In the genomic region with DNA sequence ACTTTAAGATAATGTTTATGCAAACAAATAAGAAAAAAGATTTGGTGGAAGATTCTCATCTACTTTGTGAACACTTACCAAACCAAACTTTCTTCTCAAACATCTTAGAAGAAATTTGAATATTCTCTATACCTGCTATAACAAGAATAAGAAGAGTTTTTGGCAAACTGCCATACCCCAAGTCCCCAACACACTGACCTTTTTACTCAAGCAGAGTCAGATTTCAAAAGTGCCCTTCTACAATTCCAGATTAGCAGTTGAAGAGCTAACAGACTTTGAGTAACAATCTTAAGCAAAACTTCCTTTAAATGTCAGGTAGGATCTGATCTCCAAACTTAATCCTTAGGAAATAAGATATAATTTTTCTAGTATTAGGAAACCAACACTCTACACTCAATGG, we compare ENCODE assay signal across 1 cellular context.
A peak's percentile ranks its signal among the peaks of the same experiment; 100 is the strongest.
TF ChIP-seq lines count a peak whose summit lies in the region.

No MANE protein-coding gene starts in this region.

TF ChIP-seq in K562, 482 proteins besides CTCF, POLR2A, EP300 and RAD21 (continued from another document):
- TF ChIP-seq, protein P1, sequence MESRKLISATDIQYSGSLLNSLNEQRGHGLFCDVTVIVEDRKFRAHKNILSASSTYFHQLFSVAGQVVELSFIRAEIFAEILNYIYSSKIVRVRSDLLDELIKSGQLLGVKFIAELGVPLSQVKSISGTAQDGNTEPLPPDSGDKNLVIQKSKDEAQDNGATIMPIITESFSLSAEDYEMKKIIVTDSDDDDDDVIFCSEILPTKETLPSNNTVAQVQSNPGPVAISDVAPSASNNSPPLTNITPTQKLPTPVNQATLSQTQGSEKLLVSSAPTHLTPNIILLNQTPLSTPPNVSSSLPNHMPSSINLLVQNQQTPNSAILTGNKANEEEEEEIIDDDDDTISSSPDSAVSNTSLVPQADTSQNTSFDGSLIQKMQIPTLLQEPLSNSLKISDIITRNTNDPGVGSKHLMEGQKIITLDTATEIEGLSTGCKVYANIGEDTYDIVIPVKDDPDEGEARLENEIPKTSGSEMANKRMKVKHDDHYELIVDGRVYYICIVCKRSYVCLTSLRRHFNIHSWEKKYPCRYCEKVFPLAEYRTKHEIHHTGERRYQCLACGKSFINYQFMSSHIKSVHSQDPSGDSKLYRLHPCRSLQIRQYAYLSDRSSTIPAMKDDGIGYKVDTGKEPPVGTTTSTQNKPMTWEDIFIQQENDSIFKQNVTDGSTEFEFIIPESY (CRISPR knock-in tag; IDR thresholded peaks at IDR 0.05) = no peak
- TF ChIP-seq, protein P2, sequence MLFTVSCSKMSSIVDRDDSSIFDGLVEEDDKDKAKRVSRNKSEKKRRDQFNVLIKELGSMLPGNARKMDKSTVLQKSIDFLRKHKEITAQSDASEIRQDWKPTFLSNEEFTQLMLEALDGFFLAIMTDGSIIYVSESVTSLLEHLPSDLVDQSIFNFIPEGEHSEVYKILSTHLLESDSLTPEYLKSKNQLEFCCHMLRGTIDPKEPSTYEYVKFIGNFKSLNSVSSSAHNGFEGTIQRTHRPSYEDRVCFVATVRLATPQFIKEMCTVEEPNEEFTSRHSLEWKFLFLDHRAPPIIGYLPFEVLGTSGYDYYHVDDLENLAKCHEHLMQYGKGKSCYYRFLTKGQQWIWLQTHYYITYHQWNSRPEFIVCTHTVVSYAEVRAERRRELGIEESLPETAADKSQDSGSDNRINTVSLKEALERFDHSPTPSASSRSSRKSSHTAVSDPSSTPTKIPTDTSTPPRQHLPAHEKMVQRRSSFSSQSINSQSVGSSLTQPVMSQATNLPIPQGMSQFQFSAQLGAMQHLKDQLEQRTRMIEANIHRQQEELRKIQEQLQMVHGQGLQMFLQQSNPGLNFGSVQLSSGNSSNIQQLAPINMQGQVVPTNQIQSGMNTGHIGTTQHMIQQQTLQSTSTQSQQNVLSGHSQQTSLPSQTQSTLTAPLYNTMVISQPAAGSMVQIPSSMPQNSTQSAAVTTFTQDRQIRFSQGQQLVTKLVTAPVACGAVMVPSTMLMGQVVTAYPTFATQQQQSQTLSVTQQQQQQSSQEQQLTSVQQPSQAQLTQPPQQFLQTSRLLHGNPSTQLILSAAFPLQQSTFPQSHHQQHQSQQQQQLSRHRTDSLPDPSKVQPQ (CRISPR knock-in tag; IDR thresholded peaks at IDR 0.05; ENCODE audit: borderline replicate concordance) = no peak
- TF ChIP-seq ZNF717 (CRISPR knock-in tag; IDR thresholded peaks at IDR 0.05) (no peak), DPF2 (IDR thresholded peaks at IDR 0.05) (no peak), IRF2 (CRISPR knock-in tag; IDR thresholded peaks at IDR 0.05) (no peak), HDAC3 (IDR thresholded peaks at IDR 0.05; ENCODE audit: borderline replicate concordance, partially characterized antibody) (no peak), HNRNPK (IDR thresholded peaks at IDR 0.05; ENCODE audit: low read depth, low read length, poor library complexity, severe bottlenecking) (no peak), OTX1 (CRISPR knock-in tag; IDR thresholded peaks at IDR 0.05) (no peak), NFIC (IDR thresholded peaks at IDR 0.05) (peak; percentile 89), TCF7 (IDR thresholded peaks at IDR 0.05; ENCODE audit: borderline replicate concordance) (no peak), E2F3 (CRISPR knock-in tag; IDR thresholded peaks at IDR 0.05) (no peak), NCOA4 (IDR thresholded peaks at IDR 0.05; ENCODE audit: partially characterized antibody) (no peak), NFIX (CRISPR knock-in tag; IDR thresholded peaks at IDR 0.05; ENCODE audit: low read depth) (0 out of 2 replicates have a peak, but pooled peaks have one; percentile 19)
- TF ChIP-seq, protein P3, sequence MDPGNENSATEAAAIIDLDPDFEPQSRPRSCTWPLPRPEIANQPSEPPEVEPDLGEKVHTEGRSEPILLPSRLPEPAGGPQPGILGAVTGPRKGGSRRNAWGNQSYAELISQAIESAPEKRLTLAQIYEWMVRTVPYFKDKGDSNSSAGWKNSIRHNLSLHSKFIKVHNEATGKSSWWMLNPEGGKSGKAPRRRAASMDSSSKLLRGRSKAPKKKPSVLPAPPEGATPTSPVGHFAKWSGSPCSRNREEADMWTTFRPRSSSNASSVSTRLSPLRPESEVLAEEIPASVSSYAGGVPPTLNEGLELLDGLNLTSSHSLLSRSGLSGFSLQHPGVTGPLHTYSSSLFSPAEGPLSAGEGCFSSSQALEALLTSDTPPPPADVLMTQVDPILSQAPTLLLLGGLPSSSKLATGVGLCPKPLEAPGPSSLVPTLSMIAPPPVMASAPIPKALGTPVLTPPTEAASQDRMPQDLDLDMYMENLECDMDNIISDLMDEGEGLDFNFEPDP (CRISPR knock-in tag; IDR thresholded peaks at IDR 0.05) = no peak
- TF ChIP-seq, protein P4, sequence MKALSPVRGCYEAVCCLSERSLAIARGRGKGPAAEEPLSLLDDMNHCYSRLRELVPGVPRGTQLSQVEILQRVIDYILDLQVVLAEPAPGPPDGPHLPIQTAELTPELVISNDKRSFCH (CRISPR knock-in tag; IDR thresholded peaks at IDR 0.05) = no peak
- TF ChIP-seq, protein P4 (tag; IDR thresholded peaks at IDR 0.05) = no peak
- TF ChIP-seq, protein P5, sequence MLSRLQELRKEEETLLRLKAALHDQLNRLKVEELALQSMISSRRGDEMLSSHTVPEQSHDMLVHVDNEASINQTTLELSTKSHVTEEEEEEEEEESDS (CRISPR knock-in tag; IDR thresholded peaks at IDR 0.05) = no peak
- TF ChIP-seq, protein P6, sequence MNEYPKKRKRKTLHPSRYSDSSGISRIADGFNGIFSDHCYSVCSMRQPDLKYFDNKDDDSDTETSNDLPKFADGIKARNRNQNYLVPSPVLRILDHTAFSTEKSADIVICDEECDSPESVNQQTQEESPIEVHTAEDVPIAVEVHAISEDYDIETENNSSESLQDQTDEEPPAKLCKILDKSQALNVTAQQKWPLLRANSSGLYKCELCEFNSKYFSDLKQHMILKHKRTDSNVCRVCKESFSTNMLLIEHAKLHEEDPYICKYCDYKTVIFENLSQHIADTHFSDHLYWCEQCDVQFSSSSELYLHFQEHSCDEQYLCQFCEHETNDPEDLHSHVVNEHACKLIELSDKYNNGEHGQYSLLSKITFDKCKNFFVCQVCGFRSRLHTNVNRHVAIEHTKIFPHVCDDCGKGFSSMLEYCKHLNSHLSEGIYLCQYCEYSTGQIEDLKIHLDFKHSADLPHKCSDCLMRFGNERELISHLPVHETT (CRISPR knock-in tag; conservative IDR thresholded peaks at IDR 0.05 in 1 of 2, IDR thresholded peaks at IDR 0.05 in 1 of 2) = no peak
